1 cellular context compared by ENCODE assay signal in genomic region chr3:31509147-31509728, GRCh38.
TF ChIP-seq lines count a peak whose summit lies in the region.

No MANE protein-coding gene starts in this region.

TF ChIP-seq in K562, 482 proteins besides CTCF, POLR2A, EP300 and RAD21:
- TF ChIP-seq EGR1 (conservative IDR thresholded peaks at IDR 0.05) (no peak), ETS2 (tag; IDR thresholded peaks at IDR 0.05; ENCODE audit: borderline replicate concordance, poor library complexity, severe bottlenecking) (no peak), GABPB2 (CRISPR knock-in tag; conservative IDR thresholded peaks at IDR 0.05) (no peak), RBM25 (IDR thresholded peaks at IDR 0.05; ENCODE audit: low read depth, low read length, severe bottlenecking) (no peak), MAZ (CRISPR knock-in tag; conservative IDR thresholded peaks at IDR 0.05 in 1 of 2, IDR thresholded peaks at IDR 0.05 in 1 of 2) (no peak), ZNF695 (CRISPR knock-in tag; IDR thresholded peaks at IDR 0.05) (no peak), MTA1 (IDR thresholded peaks at IDR 0.05; ENCODE audit: borderline replicate concordance) (no peak), IFI16 (CRISPR knock-in tag; IDR thresholded peaks at IDR 0.05) (no peak), POLR2AphosphoS2 (IDR thresholded peaks at IDR 0.05; ENCODE audit: low read length) (no peak), POLR3G (IDR thresholded peaks at IDR 0.05; ENCODE audit: extremely low read depth, insufficient read length, insufficient replicate concordance) (no peak), TSC22D4 (tag; IDR thresholded peaks at IDR 0.05) (no peak), POU5F1 (IDR thresholded peaks at IDR 0.05; ENCODE audit: borderline replicate concordance, low read depth, low read length, partially characterized antibody) (no peak), YBX1 (IDR thresholded peaks at IDR 0.05) (0 out of 2 replicates have a peak, but pooled peaks have one; percentile 65), JUND (IDR thresholded peaks at IDR 0.05; ENCODE audit: borderline replicate concordance, low read depth, low read length) (no peak), JUND (tag; IDR thresholded peaks at IDR 0.05; ENCODE audit: borderline replicate concordance, low read depth, low read length) (no peak), CBX1 (IDR thresholded peaks at IDR 0.05; ENCODE audit: low read depth) (no peak)
- TF ChIP-seq, protein P1, sequence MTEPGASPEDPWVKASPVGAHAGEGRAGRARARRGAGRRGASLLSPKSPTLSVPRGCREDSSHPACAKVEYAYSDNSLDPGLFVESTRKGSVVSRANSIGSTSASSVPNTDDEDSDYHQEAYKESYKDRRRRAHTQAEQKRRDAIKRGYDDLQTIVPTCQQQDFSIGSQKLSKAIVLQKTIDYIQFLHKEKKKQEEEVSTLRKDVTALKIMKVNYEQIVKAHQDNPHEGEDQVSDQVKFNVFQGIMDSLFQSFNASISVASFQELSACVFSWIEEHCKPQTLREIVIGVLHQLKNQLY (CRISPR knock-in tag; conservative IDR thresholded peaks at IDR 0.05), result no peak
- TF ChIP-seq, protein P2, sequence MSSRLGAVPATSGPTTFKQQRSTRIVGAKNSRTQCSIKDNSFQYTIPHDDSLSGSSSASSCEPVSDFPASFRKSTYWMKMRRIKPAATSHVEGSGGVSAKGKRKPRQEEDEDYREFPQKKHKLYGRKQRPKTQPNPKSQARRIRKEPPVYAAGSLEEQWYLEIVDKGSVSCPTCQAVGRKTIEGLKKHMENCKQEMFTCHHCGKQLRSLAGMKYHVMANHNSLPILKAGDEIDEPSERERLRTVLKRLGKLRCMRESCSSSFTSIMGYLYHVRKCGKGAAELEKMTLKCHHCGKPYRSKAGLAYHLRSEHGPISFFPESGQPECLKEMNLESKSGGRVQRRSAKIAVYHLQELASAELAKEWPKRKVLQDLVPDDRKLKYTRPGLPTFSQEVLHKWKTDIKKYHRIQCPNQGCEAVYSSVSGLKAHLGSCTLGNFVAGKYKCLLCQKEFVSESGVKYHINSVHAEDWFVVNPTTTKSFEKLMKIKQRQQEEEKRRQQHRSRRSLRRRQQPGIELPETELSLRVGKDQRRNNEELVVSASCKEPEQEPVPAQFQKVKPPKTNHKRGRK (tag; IDR thresholded peaks at IDR 0.05), result peak; percentile 85
- TF ChIP-seq, protein P3, sequence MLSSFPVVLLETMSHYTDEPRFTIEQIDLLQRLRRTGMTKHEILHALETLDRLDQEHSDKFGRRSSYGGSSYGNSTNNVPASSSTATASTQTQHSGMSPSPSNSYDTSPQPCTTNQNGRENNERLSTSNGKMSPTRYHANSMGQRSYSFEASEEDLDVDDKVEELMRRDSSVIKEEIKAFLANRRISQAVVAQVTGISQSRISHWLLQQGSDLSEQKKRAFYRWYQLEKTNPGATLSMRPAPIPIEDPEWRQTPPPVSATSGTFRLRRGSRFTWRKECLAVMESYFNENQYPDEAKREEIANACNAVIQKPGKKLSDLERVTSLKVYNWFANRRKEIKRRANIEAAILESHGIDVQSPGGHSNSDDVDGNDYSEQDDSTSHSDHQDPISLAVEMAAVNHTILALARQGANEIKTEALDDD (IDR thresholded peaks at IDR 0.05), result no peak
- TF ChIP-seq, protein P4, sequence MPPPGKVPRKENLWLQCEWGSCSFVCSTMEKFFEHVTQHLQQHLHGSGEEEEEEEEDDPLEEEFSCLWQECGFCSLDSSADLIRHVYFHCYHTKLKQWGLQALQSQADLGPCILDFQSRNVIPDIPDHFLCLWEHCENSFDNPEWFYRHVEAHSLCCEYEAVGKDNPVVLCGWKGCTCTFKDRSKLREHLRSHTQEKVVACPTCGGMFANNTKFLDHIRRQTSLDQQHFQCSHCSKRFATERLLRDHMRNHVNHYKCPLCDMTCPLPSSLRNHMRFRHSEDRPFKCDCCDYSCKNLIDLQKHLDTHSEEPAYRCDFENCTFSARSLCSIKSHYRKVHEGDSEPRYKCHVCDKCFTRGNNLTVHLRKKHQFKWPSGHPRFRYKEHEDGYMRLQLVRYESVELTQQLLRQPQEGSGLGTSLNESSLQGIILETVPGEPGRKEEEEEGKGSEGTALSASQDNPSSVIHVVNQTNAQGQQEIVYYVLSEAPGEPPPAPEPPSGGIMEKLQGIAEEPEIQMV (tag; conservative IDR thresholded peaks at IDR 0.05; ENCODE audit: low read depth), result 0 out of 2 replicates have a peak, but pooled peaks have one; percentile 21
- TF ChIP-seq, protein P5, sequence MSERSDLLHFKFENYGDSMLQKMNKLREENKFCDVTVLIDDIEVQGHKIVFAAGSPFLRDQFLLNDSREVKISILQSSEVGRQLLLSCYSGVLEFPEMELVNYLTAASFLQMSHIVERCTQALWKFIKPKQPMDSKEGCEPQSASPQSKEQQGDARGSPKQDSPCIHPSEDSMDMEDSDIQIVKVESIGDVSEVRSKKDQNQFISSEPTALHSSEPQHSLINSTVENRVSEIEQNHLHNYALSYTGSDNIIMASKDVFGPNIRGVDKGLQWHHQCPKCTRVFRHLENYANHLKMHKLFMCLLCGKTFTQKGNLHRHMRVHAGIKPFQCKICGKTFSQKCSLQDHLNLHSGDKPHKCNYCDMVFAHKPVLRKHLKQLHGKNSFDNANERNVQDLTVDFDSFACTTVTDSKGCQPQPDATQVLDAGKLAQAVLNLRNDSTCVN (CRISPR knock-in tag; IDR thresholded peaks at IDR 0.05), result peak; percentile 69; the same call in 1 of the 2 replicates
